11 cellular contexts compared by ENCODE assay signal in genomic region chr10:23294638-23295247, GRCh38. TPM values are rescaled to one million over a fixed set of nuclear protein-coding genes. Genes with fewer than 3 reads are reported as not detected.
DNase-seq lines count a peak whose midpoint lies in the region; ATAC-seq and TF ChIP-seq lines count a peak whose summit lies in the region.
"Had no signal": no experiment of that assay in that cellular context is flagged by ENCODE, and none has a peak within 500 bp of the region (broad histone marks: within the 10 kb centered on the region; RNA-seq: fewer than 3 reads in every experiment).

No MANE protein-coding gene starts in this region.

- ATAC-seq in left ventricle myocardium superior (no peak), RWPE2 (ENCODE audit: low read depth) (no peak), GM21786 (IDR thresholded peaks at IDR 0.05; ENCODE audit: unreplicated experiment) (no peak)

- H3K4me3 ChIP-seq in right atrium auricular region, result no peak overlapping the region
- no peak overlapping the region for H3K4me3 ChIP-seq in RWPE2 (ENCODE audit: severe bottlenecking)
- no peak overlapping the region for H3K4me3 ChIP-seq in foreskin fibroblast (ENCODE audit: low read depth in 1 of 2, low read length in 2 of 2)
- H3K4me3 ChIP-seq: tibial artery had no signal

- H3K27me3 ChIP-seq in right atrium auricular region (no peaks in the 10 kb centered on the region), RWPE2 (ENCODE audit: insufficient read depth, poor library complexity, severe bottlenecking) (peaks cover 39% of the 10 kb centered on the region)
- H3K27me3 ChIP-seq: tibial artery had no signal

- no peaks in the 10 kb centered on the region for H3K9me3 ChIP-seq in right atrium auricular region
- H3K9me3 ChIP-seq in RWPE2 (ENCODE audit: severe bottlenecking), result no peaks in the 10 kb centered on the region
- H3K9me3 ChIP-seq: tibial artery had no signal

- H3K27ac ChIP-seq in right atrium auricular region, result no peak overlapping the region
- no peak overlapping the region for H3K27ac ChIP-seq in RWPE2 (ENCODE audit: poor library complexity, severe bottlenecking)
- H3K27ac ChIP-seq: tibial artery had no signal

- DNase-seq in right atrium auricular region (ENCODE audit: low spot score), result no peak
- DNase-seq in left ventricle myocardium superior, result no peak
- DNase-seq in RWPE2 (ENCODE audit: low spot score), result no peak
- peak in 1 of 2 donors; percentile 27 for DNase-seq in foreskin fibroblast
- no peak for DNase-seq in activated T-cell treated with anti-CD3 and anti-CD28 coated beads, Interleukin-2, amount 50 U/mL, for 24 hours
- DNase-seq in HuH-7 (ENCODE audit: low spot score), result no peak
- DNase-seq in activated naive CD4-positive, alpha-beta T cell treated with anti-CD3 and anti-CD28 coated beads, Interleukin-2, amount 50 U/mL, for 16 hours, result no peak
- DNase-seq: stimulated activated CD4-positive, alpha-beta T cell treated with anti-CD3 and anti-CD28 coated beads, Interleukin-12 subunit alpha, Interleukin-12 subunit beta, amount 100 ng/mL, for 4 hours; SW 1271; tibial artery had no signal

- peaks cover 2% of the 10 kb centered on the region for H3K4me1 Mint-ChIP-seq in activated T-cell treated with anti-CD3 and anti-CD28 coated beads, Interleukin-2, amount 50 U/mL, for 24 hours (ENCODE audit: low read depth)

- H3K9me3 Mint-ChIP-seq in activated T-cell treated with anti-CD3 and anti-CD28 coated beads, Interleukin-2, amount 50 U/mL, for 24 hours, result no peaks in the 10 kb centered on the region

- H3K36me3 ChIP-seq in right atrium auricular region (no peaks in the 10 kb centered on the region), RWPE2 (ENCODE audit: low read depth) (no peaks in the 10 kb centered on the region)
- H3K36me3 ChIP-seq: tibial artery had no signal

- H3K36me3 Mint-ChIP-seq in activated T-cell treated with anti-CD3 and anti-CD28 coated beads, Interleukin-2, amount 50 U/mL, for 24 hours (ENCODE audit: low read depth), result no peaks in the 10 kb centered on the region

- no peak overlapping the region for H3K27ac Mint-ChIP-seq in activated T-cell treated with anti-CD3 and anti-CD28 coated beads, Interleukin-2, amount 50 U/mL, for 24 hours

- peak; percentile 22 to 58 for TF ChIP-seq CTCF in right atrium auricular region (IDR thresholded peaks at IDR 0.05)
- TF ChIP-seq CTCF in RWPE2 (IDR thresholded peaks at IDR 0.05; ENCODE audit: poor library complexity, severe bottlenecking), result peak; percentile 79
- peak; percentile 35 for TF ChIP-seq CTCF in foreskin fibroblast (IDR thresholded peaks at IDR 0.05; ENCODE audit: low read depth, low read length)

- no peak overlapping the region for H3K4me3 Mint-ChIP-seq in activated T-cell treated with anti-CD3 and anti-CD28 coated beads, Interleukin-2, amount 50 U/mL, for 24 hours

- H3K27me3 Mint-ChIP-seq in activated T-cell treated with anti-CD3 and anti-CD28 coated beads, Interleukin-2, amount 50 U/mL, for 24 hours, result peaks cover 30% of the 10 kb centered on the region

- intact Hi-C loops in left ventricle myocardium superior (cut with micrococcal nuclease), result no loop called here

- H3K4me1 ChIP-seq in right atrium auricular region (no peaks in the 10 kb centered on the region), RWPE2 (ENCODE audit: insufficient read depth, poor library complexity, severe bottlenecking) (peaks cover 4% of the 10 kb centered on the region)
- H3K4me1 ChIP-seq: tibial artery had no signal

RNA-seq across cellular contexts. Expression of gene C10orf67, which starts 49.9 kb away (rescaled TPM):
- total RNA-seq in right atrium auricular region (under 1 TPM; 0.16 to 0.44 TPM), left ventricle myocardium superior (0.62 TPM)
